Comparison of ENCODE assay signal across 13 cellular contexts in the genomic region with DNA sequence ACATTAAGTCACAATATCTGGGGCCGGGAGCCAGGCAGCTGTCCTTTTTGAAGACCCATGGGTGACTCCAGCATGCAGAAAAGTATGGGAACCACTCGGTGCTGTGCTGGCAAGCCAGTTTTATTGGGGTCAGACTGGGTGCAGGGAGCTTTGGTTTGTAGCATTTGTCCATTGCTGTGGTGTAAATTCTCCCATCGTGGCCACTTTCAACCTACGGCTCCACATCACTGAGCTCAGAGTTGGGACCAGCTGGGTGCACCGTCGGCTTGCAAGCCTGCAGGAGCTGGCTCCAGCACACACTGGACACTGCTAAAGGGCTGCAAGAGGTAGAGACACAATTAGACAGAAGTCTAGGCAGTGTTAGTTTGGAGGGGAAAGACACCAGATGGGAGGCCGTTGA.
"Had no signal": no experiment of that assay in that cellular context is flagged by ENCODE, and none has a peak within 500 bp of the region (broad histone marks: within the 10 kb centered on the region; RNA-seq: fewer than 3 reads in every experiment).

No MANE protein-coding gene starts in this region.

- H3K27me3 ChIP-seq: ascending aorta, gastroesophageal sphincter, pancreas had no signal

- H3K4me3 ChIP-seq: ascending aorta, gastroesophageal sphincter, pancreas, smooth muscle cell had no signal

- H3K4me1 ChIP-seq: pancreas had no signal

- H3K4me3 Mint-ChIP-seq: T-cell had no signal

- H3K36me3 ChIP-seq: pancreas had no signal

- H3K9me3 Mint-ChIP-seq: naive thymus-derived CD4-positive, alpha-beta T cell; T-cell had no signal

- H3K4me2 ChIP-seq: smooth muscle cell had no signal

- H3K27ac ChIP-seq: gastroesophageal sphincter, pancreas had no signal

- H3K27ac Mint-ChIP-seq: T-cell had no signal

- DNase-seq: activated CD4-positive, alpha-beta T cell treated with anti-CD3 and anti-CD28 coated beads, Interleukin-2, amount 50 U/mL, for 48 hours; activated naive CD4-positive, alpha-beta T cell; naive thymus-derived CD4-positive, alpha-beta T cell; stimulated activated CD4-positive, alpha-beta T cell treated with anti-CD3 and anti-CD28 coated beads, Interleukin-4, amount 100 ng/mL, for 4 hours; stimulated activated CD8-positive, alpha-beta memory T cell treated with anti-CD3 and anti-CD28 coated beads, Interleukin-4, amount 100 ng/mL, for 48 hours; stimulated activated naive CD8-positive, alpha-beta T cell treated with anti-CD3 and anti-CD28 coated beads, Interleukin-15, Interleukin-2, amounts not matched to agents 100 U/mL and 50 U/mL, for 24 hours; T-cell; T1000; trophoblast cell had no signal

- ATAC-seq: gastroesophageal sphincter; naive thymus-derived CD4-positive, alpha-beta T cell; stimulated activated naive CD8-positive, alpha-beta T cell treated with anti-CD3 and anti-CD28 coated beads, Interleukin-15, Interleukin-2, amounts not matched to agents 100 U/mL and 50 U/mL, for 24 hours; T-cell had no signal

- H3K27me3 Mint-ChIP-seq: naive thymus-derived CD4-positive, alpha-beta T cell; T-cell had no signal
